9 cellular contexts compared by ENCODE assay signal in genomic region chr9:33023661-33024060, GRCh38. TPM values are rescaled to one million over a fixed set of nuclear protein-coding genes. Genes with fewer than 3 reads are reported as not detected.
DNase-seq lines count a peak whose midpoint lies in the region; ATAC-seq and TF ChIP-seq lines count a peak whose summit lies in the region.
"Had no signal": no experiment of that assay in that cellular context is flagged by ENCODE, and none has a peak within 500 bp of the region (broad histone marks: within the 10 kb centered on the region; RNA-seq: fewer than 3 reads in every experiment).

No MANE protein-coding gene starts in this region.

- H3K79me1 ChIP-seq in H9 (ENCODE audit: insufficient read depth, low read depth, low read length, poor library complexity, severe bottlenecking) = peaks cover 3% of the 10 kb centered on the region

- peak overlapping the region; percentile 97 for H3K4me2 ChIP-seq in H9 (ENCODE audit: insufficient read depth, insufficient read length, low read length)

- H3K27ac Mint-ChIP-seq in H9 (peak overlapping the region; percentile 6 to 97 (median 97); a peak in 4 of 7 replicates), CD14-positive monocyte (peak overlapping the region in 3 of 7 donors; percentile 92 to 96 (median 93))

- no peak overlapping the region for H4K91ac ChIP-seq in H9 (ENCODE audit: insufficient read length, low read depth, low read length)

- peaks cover 34% of the 10 kb centered on the region; the same call in 1 of the 2 replicates for H3K79me2 ChIP-seq in H9 (ENCODE audit: insufficient read depth, low read length)

- H3K4ac ChIP-seq in H9 (ENCODE audit: low read depth, low read length) = no peak overlapping the region

- no peak for DNase-seq in H9
- DNase-seq in NCI-H510A (lab: John Stamatoyannopoulos, UW) = no peak
- DNase-seq in CD14-positive monocyte (ENCODE audit: low spot score) = no peak
- DNase-seq: NCI-H1092 had no signal

- H4K20me1 ChIP-seq in H9 (ENCODE audit: control insufficient read depth, insufficient read depth, insufficient read length) = no peaks in the 10 kb centered on the region

- TF ChIP-seq EP300 in gastroesophageal sphincter (IDR thresholded peaks at IDR 0.05) = no peak

- H3K4me1 ChIP-seq in H9 (ENCODE audit: insufficient read depth, low read length) (0 out of 2 replicates have a peak, but pooled peaks cover 4% of the 10 kb centered on the region), gastroesophageal sphincter (peaks cover 0 to 65% (median 23%) of the 10 kb centered on the region in 3 donors), skeletal muscle tissue (ENCODE audit: control insufficient read depth in 3 of 3, insufficient read depth in 3 of 3, low read length in 3 of 3) (peaks cover 18 to 35% (median 28%) of the 10 kb centered on the region in 3 donors)

- H2BK12ac ChIP-seq in H9 (ENCODE audit: insufficient read length, low read depth, low read length) = no peak overlapping the region

- no peak overlapping the region for H2BK15ac ChIP-seq in H9 (ENCODE audit: low read depth, low read length)

- peaks cover 21 to 30% of the 10 kb centered on the region in 2 experiments for H3K4me1 Mint-ChIP-seq in H9
- peaks cover 42% of the 10 kb centered on the region for H3K4me1 Mint-ChIP-seq in CD14-positive monocyte

- no peak for ATAC-seq in gastroesophageal sphincter
- no peak for ATAC-seq in HG03457 (IDR thresholded peaks at IDR 0.05; ENCODE audit: unreplicated experiment)
- no peak for ATAC-seq in GM21529 (IDR thresholded peaks at IDR 0.05; ENCODE audit: unreplicated experiment)

- no peaks in the 10 kb centered on the region for H3K9me3 ChIP-seq in H9 (ENCODE audit: control insufficient read depth, low read depth, low read length)
- H3K9me3 ChIP-seq in gastroesophageal sphincter = no peaks in the 10 kb centered on the region
- no peaks in the 10 kb centered on the region for H3K9me3 ChIP-seq in skeletal muscle tissue (ENCODE audit: control insufficient read depth in 3 of 3, low read length in 3 of 3)

- H3K27me3 Mint-ChIP-seq in H9 (ENCODE audit: low read depth) (no peaks in the 10 kb centered on the region), CD14-positive monocyte (ENCODE audit: low read depth in 3 of 3) (no peaks in the 10 kb centered on the region)

- H2BK120ac ChIP-seq in H9 (ENCODE audit: low read depth, low read length, poor library complexity, severe bottlenecking) = no peak overlapping the region

- H3K23ac ChIP-seq in H9 (ENCODE audit: insufficient read length, low read depth, low read length) = no peak overlapping the region

- intact Hi-C loops in CD14-positive monocyte (cut with micrococcal nuclease) = loop anchor here in 1 of 2 donors (2.0 to 10.0 kb wide), 4 partner anchors 19 to 451 kb away; partner anchors contain the start of genes BAG1, CHMP5, NOL6 and SMU1

- H3K27me3 ChIP-seq in H9 (ENCODE audit: insufficient read depth, low read length) (no peaks in the 10 kb centered on the region), gastroesophageal sphincter (no peaks in the 10 kb centered on the region), skeletal muscle tissue (ENCODE audit: control insufficient read depth in 3 of 3, insufficient read depth in 3 of 3, low read length in 3 of 3) (no peaks in the 10 kb centered on the region)

- no peak overlapping the region for H2BK5ac ChIP-seq in H9 (ENCODE audit: insufficient read length, low read length)

- no peak overlapping the region for H4K8ac ChIP-seq in H9 (replicated peaks; ENCODE audit: insufficient read length, low read depth, low read length)

- no peak overlapping the region for H4K5ac ChIP-seq in H9 (ENCODE audit: insufficient read length, low read depth, low read length)

- peaks cover 5% of the 10 kb centered on the region for H3K23me2 ChIP-seq in H9 (ENCODE audit: insufficient read length, low read depth, low read length, poor library complexity, severe bottlenecking)

- TF ChIP-seq CTCF in H9 (conservative IDR thresholded peaks at IDR 0.05) (no peak), WI38 (IDR thresholded peaks at IDR 0.05; ENCODE audit: low read depth, low read length) (no peak), gastroesophageal sphincter (IDR thresholded peaks at IDR 0.05) (no peak), CD14-positive monocyte (IDR thresholded peaks at IDR 0.05) (no peak)

- no peak overlapping the region for H2AFZ ChIP-seq in H9 (ENCODE audit: low read length)

- H3K9ac ChIP-seq in H9 (ENCODE audit: extremely low read depth, insufficient read length, low read length) (peak overlapping the region; percentile 39), skeletal muscle tissue (ENCODE audit: low read depth in 1 of 3, low read length in 3 of 3) (peak overlapping the region in 2 of 3 donors; percentile 76 to 81)

- H3K36me3 ChIP-seq in gastroesophageal sphincter (peaks cover 0 to 26% of the 10 kb centered on the region in 2 donors), skeletal muscle tissue (ENCODE audit: control insufficient read depth in 3 of 3, insufficient read depth in 3 of 3, low read length in 3 of 3) (peaks cover 2 to 14% (median 13%) of the 10 kb centered on the region in 3 donors)

- H2AK5ac ChIP-seq in H9 (ENCODE audit: insufficient read length, low read length) = no peak overlapping the region

- H3K36me3 Mint-ChIP-seq in H9 (ENCODE audit: insufficient read depth in 1 of 3, low read depth in 3 of 3) = peaks cover 22 to 60% (median 51%) of the 10 kb centered on the region in 3 experiments; a peak in 6 of 7 replicates
- H3K36me3 Mint-ChIP-seq in CD14-positive monocyte = peaks cover 25 to 43% of the 10 kb centered on the region in 2 donors

- H2BK20ac ChIP-seq in H9 (ENCODE audit: low read depth, low read length, poor library complexity, severe bottlenecking) = no peak overlapping the region

- H3K56ac ChIP-seq in H9 (ENCODE audit: insufficient read length, low read depth, low read length) = no peak overlapping the region

- H3K4me3 Mint-ChIP-seq in H9 = peak overlapping the region; percentile 96 to 97
- peak overlapping the region in 1 of 2 donors; percentile 97 for H3K4me3 Mint-ChIP-seq in CD14-positive monocyte

- no peak overlapping the region for H3K18ac ChIP-seq in H9 (ENCODE audit: insufficient read length, low read depth, low read length)

- no peak overlapping the region for H3K14ac ChIP-seq in H9 (ENCODE audit: insufficient read depth, low read length)

- WGBS in H9 (ENCODE audit: extremely low coverage, insufficient read length, low lambda C conversion rate) = no CpG with 5 or more reads among the region's 4 CpGs
- WGBS in gastroesophageal sphincter (ENCODE audit: low coverage in 1 of 2), 2 donors = 87 to 93% methylated on average over 4 of the region's 4 CpGs

- no peak for TF ChIP-seq POLR2A in gastroesophageal sphincter (IDR thresholded peaks at IDR 0.05)

- peak overlapping the region; percentile 100 for H3K4me3 ChIP-seq in WI38 (ENCODE audit: low read depth, low read length)
- peak overlapping the region in 1 of 2 donors; percentile 71 for H3K4me3 ChIP-seq in gastroesophageal sphincter
- peak overlapping the region in 2 of 3 donors; percentile 95 to 99 for H3K4me3 ChIP-seq in skeletal muscle tissue (ENCODE audit: low read length in 3 of 3)

- no peak overlapping the region for H3K27ac ChIP-seq in H9 (ENCODE audit: insufficient read length, low read depth, low read length)
- peak overlapping the region in 3 of 4 donors; percentile 93 to 100 (median 99) for H3K27ac ChIP-seq in gastroesophageal sphincter
- H3K27ac ChIP-seq in skeletal muscle tissue (ENCODE audit: low read depth, low read length) = peak overlapping the region; percentile 98

- H3T11ph ChIP-seq in H9 (ENCODE audit: low read length) = no peak overlapping the region

- no peaks in the 10 kb centered on the region for H3K9me3 Mint-ChIP-seq in H9
- peaks cover 0 to 3% (median 0%) of the 10 kb centered on the region in 7 donors for H3K9me3 Mint-ChIP-seq in CD14-positive monocyte

RNA-seq across cellular contexts. Expression of gene DNAJA1, which starts 1.4 kb away (rescaled TPM):
- total RNA-seq in H9 (2021) (217 and 218 TPM in 2 replicates), gastroesophageal sphincter (100 to 1,000 TPM in 2 of 4 donors, 10 to 100 TPM in 2; 75.6 to 111 (median 96.5) TPM), skeletal muscle tissue (54.3 TPM)
- 10 to 100 TPM; 73.3 to 93.6 TPM for polyA plus RNA-seq in CD14-positive monocyte

RNA-seq across cellular contexts. Expression of gene APTX, which starts 22.2 kb away (rescaled TPM):
- total RNA-seq in H9 (2021) (41.6 and 46.2 TPM in 2 replicates), gastroesophageal sphincter (10 to 100 TPM; 20.0 to 51.1 (median 25.4) TPM), skeletal muscle tissue (15.1 TPM)
- polyA plus RNA-seq in CD14-positive monocyte = 10 to 100 TPM; 17.9 to 20.9 TPM

RNA-seq across cellular contexts. Expression of gene SMU1, which starts 52.8 kb away (rescaled TPM):
- total RNA-seq in H9 (2021) (26.3 and 26.9 TPM in 2 replicates), gastroesophageal sphincter (10 to 100 TPM; 19.7 to 24.2 (median 21.9) TPM), skeletal muscle tissue (30.3 TPM)
- polyA plus RNA-seq in CD14-positive monocyte = 10 to 100 TPM; 19.3 to 21.7 TPM
